In the genomic region with DNA sequence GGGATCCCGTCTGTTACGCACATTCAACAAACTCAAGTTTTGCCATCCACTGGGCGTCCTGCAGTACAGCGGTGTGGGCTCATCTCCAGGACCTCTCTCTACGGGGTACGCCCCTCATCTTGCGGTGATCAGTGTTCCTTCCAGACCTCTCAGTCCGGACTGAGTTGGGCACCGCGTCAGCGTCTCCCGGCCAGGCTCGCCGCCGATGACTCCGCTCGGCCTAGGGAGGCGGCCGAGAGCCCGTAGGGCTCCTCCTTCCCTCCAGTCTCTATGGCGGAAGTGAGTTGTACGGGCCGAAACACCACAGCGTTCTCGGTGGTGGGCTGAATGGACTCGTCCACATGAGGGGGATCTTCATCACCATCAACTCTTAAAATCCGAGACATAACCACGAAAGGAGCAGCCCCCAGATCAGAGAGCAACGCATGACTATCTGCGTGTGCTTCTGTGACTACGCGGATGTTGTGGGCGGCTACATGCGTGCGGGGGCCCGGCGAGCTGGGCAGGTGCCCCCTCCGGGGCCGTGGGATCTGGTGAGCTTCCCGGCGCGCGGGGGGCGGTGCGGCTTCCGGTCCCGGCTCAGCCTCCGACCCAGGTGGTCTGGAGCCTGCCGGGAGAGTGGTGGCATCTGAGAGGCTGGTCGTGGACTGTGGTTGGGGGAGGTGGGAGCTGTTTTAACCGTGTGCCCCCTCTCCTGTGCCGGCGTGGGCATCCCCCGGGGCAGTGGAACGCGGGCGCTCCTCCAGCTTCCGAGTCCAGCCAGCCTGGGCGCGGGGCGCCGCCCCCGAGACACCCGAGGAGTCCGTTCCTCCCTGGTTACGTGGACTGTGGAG, we compare ENCODE assay signal across 8 cellular contexts. TPM values are rescaled to one million over a fixed set of nuclear protein-coding genes. Genes with fewer than 3 reads are reported as not detected.
DNase-seq lines count a peak whose midpoint lies in the region; ATAC-seq, FAIRE-seq and TF ChIP-seq lines count a peak whose summit lies in the region.

A gene with protein sequence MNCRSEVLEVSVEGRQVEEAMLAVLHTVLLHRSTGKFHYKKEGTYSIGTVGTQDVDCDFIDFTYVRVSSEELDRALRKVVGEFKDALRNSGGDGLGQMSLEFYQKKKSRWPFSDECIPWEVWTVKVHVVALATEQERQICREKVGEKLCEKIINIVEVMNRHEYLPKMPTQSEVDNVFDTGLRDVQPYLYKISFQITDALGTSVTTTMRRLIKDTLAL (plus strand): TSS at position 569 of the 833 bp plus-strand sequence. CDS start 3,673 bp downstream, outside the sequence.

- H3K27ac ChIP-seq in SU-DHL-6 (ENCODE audit: low read depth, low read length), result peak within 1 kb of the TSS; percentile 66
- H3K27ac ChIP-seq in pancreas, result peak within 1 kb of the TSS; percentile 71 to 94 (median 86)
- peak within 1 kb of the TSS; percentile 85 to 91 (median 88) for H3K27ac ChIP-seq in transverse colon

- peak; percentile 94 for TF ChIP-seq CTCF in GM12873 (IDR thresholded peaks at IDR 0.05; ENCODE audit: insufficient read depth, low read depth, low read length, missing control alignments)
- peak; percentile 64 for TF ChIP-seq CTCF in SU-DHL-6 (IDR thresholded peaks at IDR 0.05; ENCODE audit: insufficient read depth, low read length, poor library complexity, severe bottlenecking)
- peak; percentile 28 to 82 (median 50) for TF ChIP-seq CTCF in pancreas (IDR thresholded peaks at IDR 0.05)
- peak; percentile 48 to 72 (median 54) for TF ChIP-seq CTCF in transverse colon (IDR thresholded peaks at IDR 0.05)

- H3K9ac ChIP-seq in SU-DHL-6 (ENCODE audit: low read length), result peak within 1 kb of the TSS; percentile 89

- ATAC-seq in HG02759 (IDR thresholded peaks at IDR 0.05; ENCODE audit: unreplicated experiment) (peak; percentile 93), Right ventricle myocardium superior (ENCODE audit: poor library complexity) (peak; percentile 99), pancreas (peak; percentile 96 to 99 (median 98))

- H3F3A ChIP-seq in SU-DHL-6 (ENCODE audit: insufficient read depth), result no peaks in the 10 kb centered on the region

- intact Hi-C loops in Right ventricle myocardium superior (cut with DNase I) (no loop called here), pancreas (cut with DNase I) (no loop called here), transverse colon (cut with DNase I; ENCODE audit: low total_unique reads) (loop anchor here (1.0 kb wide), 1 partner anchor 32 kb away; no protein-coding TSS in a partner anchor)

- peak; percentile 42 for TF ChIP-seq EP300 in transverse colon (IDR thresholded peaks at IDR 0.05; ENCODE audit: low read depth)

- H3K9me2 ChIP-seq in SU-DHL-6 (replicated peaks; ENCODE audit: insufficient read depth, low read length), result no peaks in the 10 kb centered on the region

- peak within 1 kb of the TSS; percentile 75 for H2AFZ ChIP-seq in SU-DHL-6 (ENCODE audit: low read depth, low read length, severe bottlenecking)

- H3K27me3 ChIP-seq in SU-DHL-6 (ENCODE audit: low read length) (no peaks in the 10 kb centered on the region), pancreas (no peaks in the 10 kb centered on the region), transverse colon (no peaks in the 10 kb centered on the region)

- peak; percentile 82 for DNase-seq in NCI-H128 (lab: John Stamatoyannopoulos, UW; ENCODE audit: unreplicated experiment)
- peak; percentile 68 for DNase-seq in activated naive CD8-positive, alpha-beta T cell treated with anti-CD3 and anti-CD28 coated beads, Interleukin-2, amount 50 U/mL, for 16 hours (ENCODE audit: low read depth, low spot score)
- DNase-seq in Right ventricle myocardium superior, result peak; percentile 92
- DNase-seq in pancreas, result peak; percentile 89 to 96 (median 90)
- peak; percentile 91 for DNase-seq in transverse colon

- WGBS in pancreas, 2 donors, result 0% methylated on average over 55 to 66 of the region's 66 CpGs
- 0% methylated on average over 42 of the region's 66 CpGs; no CpG with 5 or more reads in 1 of the 2 donors for WGBS in transverse colon (ENCODE audit: low coverage in 1 of 2), 2 donors

- H4K20me1 ChIP-seq in SU-DHL-6 (ENCODE audit: low read depth, low read length), result no peaks in the 10 kb centered on the region; the same call in 1 of the 2 replicates

- FAIRE-seq in pancreas (lab: Jason Lieb, UNC), result no peak

- peak; percentile 77 for TF ChIP-seq POLR2A in transverse colon (IDR thresholded peaks at IDR 0.05)

- peak within 1 kb of the TSS; percentile 88 for H3K4me2 ChIP-seq in SU-DHL-6 (ENCODE audit: low read depth, low read length, poor library complexity, severe bottlenecking)

- in situ Hi-C loops in transverse colon (cut with MboI; ENCODE audit: low pct_ligation_motif_present in 1 of 4, low pct_unique_long_range_greater_than_20kb in 1 of 4, low sequenced_read_pairs in 3 of 4), result no loop called here

- peaks cover 38% of the 10 kb centered on the region for H3K79me2 ChIP-seq in SU-DHL-6 (ENCODE audit: insufficient read depth, low read length)

- H3K36me3 ChIP-seq in SU-DHL-6 (ENCODE audit: low read length) (no peaks in the 10 kb centered on the region), pancreas (peaks cover 0 to 6% (median 0%) of the 10 kb centered on the region in 3 donors), transverse colon (peaks cover 0 to 7% (median 2%) of the 10 kb centered on the region in 4 donors)

- H3K4me3 ChIP-seq in SU-DHL-6 (ENCODE audit: insufficient read depth, low read length, poor library complexity, severe bottlenecking) (peak within 1 kb of the TSS; percentile 91), pancreas (peak within 1 kb of the TSS; percentile 79 to 98 (median 94)), transverse colon (peak within 1 kb of the TSS; percentile 83 to 94 (median 89))

- peaks cover 6 to 15% (median 12%) of the 10 kb centered on the region in 3 donors for H3K4me1 ChIP-seq in pancreas
- H3K4me1 ChIP-seq in transverse colon, result peaks cover 17 to 21% (median 20%) of the 10 kb centered on the region in 4 donors

- H3K9me3 ChIP-seq in SU-DHL-6 (ENCODE audit: insufficient read depth, low read length) (no peaks in the 10 kb centered on the region), pancreas (no peaks in the 10 kb centered on the region), transverse colon (no peaks in the 10 kb centered on the region)

RNA-seq across cellular contexts. Expression of the gene that starts here (rescaled TPM):
- 23.5 TPM for total RNA-seq in Right ventricle myocardium superior
- total RNA-seq in pancreas, result 10 to 100 TPM; 13.6 to 20.4 (median 18.7) TPM
- 10 to 100 TPM; 23.0 to 31.7 TPM for polyA plus RNA-seq in pancreas
- 10 to 100 TPM; 15.7 to 64.1 (median 51.6) TPM for total RNA-seq in transverse colon

Comparison
In these comparisons a context has a peak if more than half of its experiments do, and no peak if none do; other contexts are left out.
1. Peak in every context shown above with its lines: DNase-seq, ATAC-seq, H3K4me3 ChIP-seq and H3K27ac ChIP-seq.